21 cellular contexts compared by ENCODE assay signal in the genomic region with DNA sequence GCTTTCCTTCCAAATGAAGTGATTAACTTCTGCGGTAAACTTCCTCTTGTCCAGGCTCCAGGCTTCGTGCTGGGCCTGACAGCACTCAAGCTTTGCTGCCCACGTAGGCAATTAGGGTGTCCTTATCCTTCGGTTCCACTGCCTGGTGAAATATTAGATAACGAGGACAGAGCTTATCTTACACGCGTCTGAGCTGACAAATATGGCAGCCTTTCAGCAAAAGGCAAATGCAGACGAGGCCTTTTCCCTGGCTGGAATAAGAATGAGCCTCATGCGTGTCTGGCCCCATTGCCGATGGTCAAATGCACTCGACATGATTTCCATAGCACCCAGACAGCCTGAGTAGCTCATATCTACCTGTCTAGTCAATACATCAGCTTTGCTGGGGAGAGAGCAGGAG.
A peak's percentile ranks its signal among the peaks of the same experiment; 100 is the strongest.
DNase-seq lines count a peak whose midpoint lies in the region; ATAC-seq, FAIRE-seq and TF ChIP-seq lines count a peak whose summit lies in the region.
"Had no signal": no experiment of that assay in that cellular context is flagged by ENCODE, and none has a peak within 500 bp of the region (broad histone marks: within the 10 kb centered on the region; RNA-seq: fewer than 3 reads in every experiment).

No MANE protein-coding gene starts in this region.

- no peak for TF ChIP-seq CTCF in brain (conservative IDR thresholded peaks at IDR 0.05)

- H3K4me1 Mint-ChIP-seq in activated CD4-positive, alpha-beta T cell treated with anti-CD3 and anti-CD28 coated beads, Interleukin-2, amount 10 ng/mL, durations not matched to agents 24 days and 14 days: peaks cover 57% of the 10 kb centered on the region
- peaks cover 59% of the 10 kb centered on the region for H3K4me1 Mint-ChIP-seq in brain
- H3K4me1 Mint-ChIP-seq in activated naive CD4-positive, alpha-beta T cell treated with anti-CD3 and anti-CD28 coated beads, Interleukin-2, amount 10 ng/mL, durations not matched to agents 7 days and 5 days: peaks cover 66% of the 10 kb centered on the region

- intact Hi-C loops in activated CD4-positive, alpha-beta T cell treated with anti-CD3 and anti-CD28 coated beads, Interleukin-2, amount 10 ng/mL, durations not matched to agents 24 days and 14 days (cut with micrococcal nuclease): loop anchor here (5.0 kb wide), 1 partner anchor 318 kb away; no protein-coding TSS in a partner anchor

- no peak overlapping the region for H3K27ac Mint-ChIP-seq in activated CD4-positive, alpha-beta T cell treated with anti-CD3 and anti-CD28 coated beads, Interleukin-2, amount 10 ng/mL, durations not matched to agents 24 days and 14 days
- peak overlapping the region; percentile 56 to 83 (median 64) for H3K27ac Mint-ChIP-seq in brain
- H3K27ac Mint-ChIP-seq in activated naive CD4-positive, alpha-beta T cell treated with anti-CD3 and anti-CD28 coated beads, Interleukin-2, amount 10 ng/mL, durations not matched to agents 7 days and 5 days: no peak overlapping the region
- H3K27ac Mint-ChIP-seq: activated CD8-positive, alpha-beta T cell treated with anti-CD3 and anti-CD28 coated beads, Interleukin-2, amount 10 ng/mL, durations not matched to agents 7 days and 5 days; activated naive CD8-positive, alpha-beta T cell; activated T-cell treated with anti-CD3 and anti-CD28 coated beads, Interleukin-2, amount 50 U/mL, for 72 hours had no signal

- no peaks in the 10 kb centered on the region for H3K27me3 Mint-ChIP-seq in activated CD4-positive, alpha-beta T cell treated with anti-CD3 and anti-CD28 coated beads, Interleukin-2, amount 10 ng/mL, durations not matched to agents 24 days and 14 days
- peaks cover 5% of the 10 kb centered on the region for H3K27me3 Mint-ChIP-seq in brain
- no peaks in the 10 kb centered on the region for H3K27me3 Mint-ChIP-seq in activated naive CD4-positive, alpha-beta T cell treated with anti-CD3 and anti-CD28 coated beads, Interleukin-2, amount 10 ng/mL, durations not matched to agents 7 days and 5 days
- H3K27me3 Mint-ChIP-seq: activated naive CD8-positive, alpha-beta T cell; naive thymus-derived CD4-positive, alpha-beta T cell had no signal

- peak; percentile 52 for DNase-seq in activated CD4-positive, alpha-beta T cell treated with anti-CD3 and anti-CD28 coated beads, Interleukin-2, amount 10 ng/mL, durations not matched to agents 24 days and 14 days
- no peak for DNase-seq in activated CD4-positive, alpha-beta T cell treated with anti-CD3 and anti-CD28 coated beads for 48 hours
- no peak for DNase-seq in left lobe of liver (ENCODE audit: low spot score)
- no peak for DNase-seq in urothelium cell line (ENCODE audit: low spot score)
- no peak for DNase-seq in DMS 273 treated with DMSO at 0.1 percent for 48 hours (lab: John Stamatoyannopoulos, UW)
- DNase-seq in Kasumi-1 (lab: John Stamatoyannopoulos, UW): no peak
- no peak for DNase-seq in activated naive CD4-positive, alpha-beta T cell treated with anti-CD3 and anti-CD28 coated beads, Interleukin-2, amount 10 ng/mL, durations not matched to agents 7 days and 5 days
- DNase-seq: 8988T; activated T-cell treated with anti-CD3 and anti-CD28 coated beads, Interleukin-2, amount 50 U/mL, for 72 hours; DMS153; immature natural killer cell; naive thymus-derived CD4-positive, alpha-beta T cell; NCI-H146; NCI-H345; posterior cingulate gyrus; stimulated activated CD4-positive, alpha-beta T cell treated with anti-CD3 and anti-CD28 coated beads, Interleukin-4, amount 100 ng/mL, for 4 hours had no signal

- H3K36me3 Mint-ChIP-seq in activated CD4-positive, alpha-beta T cell treated with anti-CD3 and anti-CD28 coated beads, Interleukin-2, amount 10 ng/mL, durations not matched to agents 24 days and 14 days (ENCODE audit: low read depth): peaks cover 9% of the 10 kb centered on the region
- H3K36me3 Mint-ChIP-seq in brain: no peaks in the 10 kb centered on the region
- peaks cover 28% of the 10 kb centered on the region for H3K36me3 Mint-ChIP-seq in activated naive CD4-positive, alpha-beta T cell treated with anti-CD3 and anti-CD28 coated beads, Interleukin-2, amount 10 ng/mL, durations not matched to agents 7 days and 5 days

- ATAC-seq in left lobe of liver: peak; percentile 24
- ATAC-seq: activated CD8-positive, alpha-beta T cell treated with anti-CD3 and anti-CD28 coated beads, Interleukin-2, amount 10 ng/mL, durations not matched to agents 7 days and 5 days; activated T-cell treated with anti-CD3 and anti-CD28 coated beads, Interleukin-2, amount 50 U/mL, for 72 hours; esophagus mucosa; naive thymus-derived CD4-positive, alpha-beta T cell had no signal

- H3K4me3 Mint-ChIP-seq in activated CD4-positive, alpha-beta T cell treated with anti-CD3 and anti-CD28 coated beads, Interleukin-2, amount 10 ng/mL, durations not matched to agents 24 days and 14 days: no peak overlapping the region
- H3K4me3 Mint-ChIP-seq in brain: peak overlapping the region in 1 of 5 experiments; percentile 52
- no peak overlapping the region for H3K4me3 Mint-ChIP-seq in activated naive CD4-positive, alpha-beta T cell treated with anti-CD3 and anti-CD28 coated beads, Interleukin-2, amount 10 ng/mL, durations not matched to agents 7 days and 5 days
- H3K4me3 Mint-ChIP-seq: activated CD8-positive, alpha-beta T cell treated with anti-CD3 and anti-CD28 coated beads, Interleukin-2, amount 10 ng/mL, durations not matched to agents 7 days and 5 days; activated naive CD8-positive, alpha-beta T cell; activated T-cell treated with anti-CD3 and anti-CD28 coated beads, Interleukin-2, amount 50 U/mL, for 72 hours; immature natural killer cell; naive thymus-derived CD4-positive, alpha-beta T cell had no signal

- peak; percentile 98 for FAIRE-seq in urothelium cell line (lab: Jason Lieb, UNC)
- FAIRE-seq: bronchial epithelial cell had no signal

- CTCF ChIA-PET in activated naive CD4-positive, alpha-beta T cell treated with anti-CD3 and anti-CD28 coated beads, Interleukin-2, amount 10 ng/mL, durations not matched to agents 7 days and 5 days (lab: Charles Lee): interaction anchor here (1.4 to 2.1 kb wide), 2 partner anchors 27 to 369 kb away, joined by 4 to 5 read pairs; no protein-coding TSS in a partner anchor

- H3K9me3 Mint-ChIP-seq in activated CD4-positive, alpha-beta T cell treated with anti-CD3 and anti-CD28 coated beads, Interleukin-2, amount 10 ng/mL, durations not matched to agents 24 days and 14 days: peaks cover 5% of the 10 kb centered on the region
- H3K9me3 Mint-ChIP-seq in brain: no peaks in the 10 kb centered on the region
- no peaks in the 10 kb centered on the region for H3K9me3 Mint-ChIP-seq in activated naive CD4-positive, alpha-beta T cell treated with anti-CD3 and anti-CD28 coated beads, Interleukin-2, amount 10 ng/mL, durations not matched to agents 7 days and 5 days
- H3K9me3 Mint-ChIP-seq: immature natural killer cell had no signal

Comparison
In these comparisons a context has a peak if more than half of its experiments do, and no peak if none do; other contexts are left out.
1. H3K27ac Mint-ChIP-seq: peak in brain (5 of 5); none in activated CD4-positive, alpha-beta T cell treated with anti-CD3 and anti-CD28 coated beads, Interleukin-2, amount 10 ng/mL, durations not matched to agents 24 days and 14 days (single experiment) and activated naive CD4-positive, alpha-beta T cell treated with anti-CD3 and anti-CD28 coated beads, Interleukin-2, amount 10 ng/mL, durations not matched to agents 7 days and 5 days (single experiment).